ENCODE assay signal across 8 cellular contexts in genomic region chr11:130181295-130182272, GRCh38. TPM values are rescaled to one million over a fixed set of nuclear protein-coding genes. Genes with fewer than 3 reads are reported as not detected.
A peak's percentile ranks its signal among the peaks of the same experiment; 100 is the strongest.
DNase-seq lines count a peak whose midpoint lies in the region; ATAC-seq and TF ChIP-seq lines count a peak whose summit lies in the region.

No MANE protein-coding gene starts in this region.

- no peak overlapping the region; the same call in 1 of the 2 replicates for H2AK5ac ChIP-seq in IMR-90 (ENCODE audit: low read depth, low read length)

- TF ChIP-seq RAD21 in IMR-90 (IDR thresholded peaks at IDR 0.05; ENCODE audit: low read length) = no peak

- no peak overlapping the region for H2BK15ac ChIP-seq in IMR-90 (ENCODE audit: low read depth, low read length)

- no peak overlapping the region for H3K56ac ChIP-seq in IMR-90 (ENCODE audit: extremely low read depth, insufficient read depth, low read length)

- H3K9me1 ChIP-seq in IMR-90 (ENCODE audit: insufficient read depth, low read length) = no peaks in the 10 kb centered on the region

- H2BK120ac ChIP-seq in IMR-90 (ENCODE audit: low read depth, low read length) = no peak overlapping the region

- H4K91ac ChIP-seq in IMR-90 (ENCODE audit: insufficient read depth, low read depth, low read length) = no peak overlapping the region

- H3K4me3 ChIP-seq in IMR-90 (ENCODE audit: insufficient read depth, low read depth, low read length) (no peak overlapping the region), hepatocyte (no peak overlapping the region)

- ATAC-seq in GM19351 (IDR thresholded peaks at IDR 0.05; ENCODE audit: unreplicated experiment) (peak; percentile 57), IMR-90 (ENCODE audit: low read depth) (peak; percentile 86), HG02623 (IDR thresholded peaks at IDR 0.05; ENCODE audit: unreplicated experiment) (no peak)

- peak overlapping the region; percentile 1; the same call in 1 of the 2 replicates for H3K4me2 ChIP-seq in IMR-90 (ENCODE audit: low read depth, low read length)
- H3K4me2 ChIP-seq in hepatocyte = peak overlapping the region; percentile 64

- H3K27me3 ChIP-seq in IMR-90 (ENCODE audit: control insufficient read depth, insufficient read depth, low read length) (peaks cover 14% of the 10 kb centered on the region), hepatocyte (no peaks in the 10 kb centered on the region)

- H3K79me1 ChIP-seq in IMR-90 (ENCODE audit: low read depth in 1 of 2, low read length in 2 of 2) = no peaks in the 10 kb centered on the region

- POLR2A ChIA-PET in IMR-90 (lab: Charles Lee; ENCODE audit: unreplicated experiment) = no interaction called here
- POLR2A ChIA-PET in RWPE1 (lab: Yijun Ruan, JAX; ENCODE audit: low non-redundant PET) = no interaction called here

- H4K5ac ChIP-seq in IMR-90 (ENCODE audit: low read depth, low read length) = no peak overlapping the region

- no peak for TF ChIP-seq CTCF in IMR-90 (conservative IDR thresholded peaks at IDR 0.05; ENCODE audit: low read depth, low read length)
- no peak for TF ChIP-seq CTCF in RWPE1 (conservative IDR thresholded peaks at IDR 0.05; ENCODE audit: low read depth)
- TF ChIP-seq CTCF in hepatocyte (IDR thresholded peaks at IDR 0.05; ENCODE audit: poor library complexity) = no peak

- H3K27ac ChIP-seq in IMR-90 (ENCODE audit: insufficient read depth, low read length) (no peak overlapping the region), RWPE1 (peak overlapping the region; percentile 61), hepatocyte (peak overlapping the region; percentile 89)

- no peak overlapping the region for H2BK5ac ChIP-seq in IMR-90 (ENCODE audit: low read depth, low read length, poor library complexity, severe bottlenecking)

- no peaks in the 10 kb centered on the region for H3K9me2 ChIP-seq in hepatocyte (replicated peaks; ENCODE audit: insufficient read depth)

- H2BK20ac ChIP-seq in IMR-90 (ENCODE audit: low read depth, low read length) = no peak overlapping the region

- WGBS in IMR-90 (ENCODE audit: extremely low coverage in 2 of 2, insufficient read length in 1 of 2), 2 experiments = 0% methylated on average over 1 of the region's 11 CpGs; no CpG with 5 or more reads in 1 of the 2 experiments
- WGBS in hepatocyte (ENCODE audit: low lambda C conversion rate, missing lambda C conversion rate) = 36% methylated on average over 11 of the region's 11 CpGs

- dilution Hi-C loops in IMR-90 (cut with HindIII; ENCODE audit: low sequenced_read_pairs, unreplicated experiment) = no loop called here

- intact Hi-C loops in IMR-90 (cut with micrococcal nuclease) = no loop called here

- no peak overlapping the region for H3K23ac ChIP-seq in IMR-90 (ENCODE audit: low read depth, low read length)

- in situ Hi-C loops in IMR-90 (cut with MboI; ENCODE audit: low sequenced_read_pairs) = no loop called here

- no peak overlapping the region for H3K4ac ChIP-seq in IMR-90 (ENCODE audit: low read depth, low read length)

- DNase-seq in IMR-90 = peak; percentile 83
- DNase-seq in RWPE1 (ENCODE audit: low spot score) = peak; percentile 82
- peak; percentile 84 for DNase-seq in hepatocyte (ENCODE audit: low spot score)
- DNase-seq in stimulated activated CD4-positive, alpha-beta T cell treated with anti-CD3 and anti-CD28 coated beads, Interleukin-4, amount 100 ng/mL, for 24 hours = no peak
- DNase-seq in activated CD4-positive, alpha-beta T cell treated with anti-CD3 and anti-CD28 coated beads for 48 hours = no peak
- no peak for DNase-seq in NCI-H2171 treated with DMSO at 0.1 percent for 48 hours (lab: John Stamatoyannopoulos, UW)

- H3K14ac ChIP-seq in IMR-90 (replicated peaks; ENCODE audit: low read depth, low read length) = no peak overlapping the region

- no peaks in the 10 kb centered on the region for H4K20me1 ChIP-seq in IMR-90 (ENCODE audit: insufficient read depth, low read length)
- H4K20me1 ChIP-seq in hepatocyte (ENCODE audit: insufficient read depth, poor library complexity, severe bottlenecking) = no peaks in the 10 kb centered on the region

- no peaks in the 10 kb centered on the region for H3K9me3 ChIP-seq in IMR-90 (ENCODE audit: control insufficient read depth, insufficient read depth, low read length)
- no peaks in the 10 kb centered on the region for H3K9me3 ChIP-seq in hepatocyte (ENCODE audit: low read depth)

- no peak for TF ChIP-seq POLR2A in IMR-90 (IDR thresholded peaks at IDR 0.05; ENCODE audit: low read depth, low read length)

- H3K36me3 ChIP-seq in IMR-90 (ENCODE audit: control insufficient read depth, insufficient read depth, low read length) (no peaks in the 10 kb centered on the region), hepatocyte (replicated peaks; ENCODE audit: insufficient read depth, low read depth) (no peaks in the 10 kb centered on the region)

- peaks cover 5% of the 10 kb centered on the region; the same call in 1 of the 2 replicates for H3K4me1 ChIP-seq in IMR-90 (ENCODE audit: control insufficient read depth, insufficient read depth, low read length)
- H3K4me1 ChIP-seq in hepatocyte (ENCODE audit: insufficient read depth) = peaks cover 37% of the 10 kb centered on the region

- BruUV-seq in IMR-90 (replicated peaks; lab: Mats Ljungman, UMichigan) = no TSS peak

- no peak overlapping the region for H3K9ac ChIP-seq in IMR-90 (ENCODE audit: low read depth, low read length)

- H3K79me2 ChIP-seq in hepatocyte = peaks cover 67% of the 10 kb centered on the region

- no peak overlapping the region; the same call in 1 of the 2 replicates for H3K18ac ChIP-seq in IMR-90 (ENCODE audit: low read depth, low read length)

- H2AK9ac ChIP-seq in IMR-90 (replicated peaks; ENCODE audit: low read depth, low read length, poor library complexity) = no peak overlapping the region

- no peak overlapping the region for H4K8ac ChIP-seq in IMR-90 (ENCODE audit: low read depth in 2 of 2, low read length in 2 of 2)

- CTCF ChIA-PET in IMR-90 (lab: Yijun Ruan, JAX) = no interaction called here
- CTCF ChIA-PET in RWPE1 (lab: Yijun Ruan, JAX) = no interaction called here

- H2AFZ ChIP-seq in IMR-90 (replicated peaks; ENCODE audit: low read length, poor library complexity) (no peak overlapping the region), hepatocyte (no peak overlapping the region)

TF ChIP-seq in IMR-90, 13 proteins besides CTCF, POLR2A, EP300 and RAD21:
- TF ChIP-seq CEBPB (IDR thresholded peaks at IDR 0.05; ENCODE audit: low read depth, low read length) (peak; percentile 92), MAFK (IDR thresholded peaks at IDR 0.05; ENCODE audit: low read depth, low read length) (peak; percentile 68), CHD1 (IDR thresholded peaks at IDR 0.05; ENCODE audit: low read depth, low read length) (no peak), FOS (IDR thresholded peaks at IDR 0.05; ENCODE audit: low read depth, low read length) (peak; percentile 72), RCOR1 (IDR thresholded peaks at IDR 0.05; ENCODE audit: insufficient replicate concordance, low read length) (no peak), BHLHE40 (IDR thresholded peaks at IDR 0.05; ENCODE audit: low read depth, low read length) (no peak), MAZ (IDR thresholded peaks at IDR 0.05; ENCODE audit: borderline replicate concordance, low read depth, low read length) (no peak), NFE2L2 (IDR thresholded peaks at IDR 0.05; ENCODE audit: low read depth, low read length) (0 out of 2 replicates have a peak, but pooled peaks have one; percentile 18), MXI1 (IDR thresholded peaks at IDR 0.05; ENCODE audit: borderline replicate concordance, low read depth, low read length) (no peak), RFX5 (IDR thresholded peaks at IDR 0.05; ENCODE audit: low read depth, low read length) (no peak), SMC3 (IDR thresholded peaks at IDR 0.05; ENCODE audit: low read depth, low read length) (no peak)
- TF ChIP-seq, protein P1, sequence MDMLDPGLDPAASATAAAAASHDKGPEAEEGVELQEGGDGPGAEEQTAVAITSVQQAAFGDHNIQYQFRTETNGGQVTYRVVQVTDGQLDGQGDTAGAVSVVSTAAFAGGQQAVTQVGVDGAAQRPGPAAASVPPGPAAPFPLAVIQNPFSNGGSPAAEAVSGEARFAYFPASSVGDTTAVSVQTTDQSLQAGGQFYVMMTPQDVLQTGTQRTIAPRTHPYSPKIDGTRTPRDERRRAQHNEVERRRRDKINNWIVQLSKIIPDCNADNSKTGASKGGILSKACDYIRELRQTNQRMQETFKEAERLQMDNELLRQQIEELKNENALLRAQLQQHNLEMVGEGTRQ (IDR thresholded peaks at IDR 0.05; ENCODE audit: low read depth, low read length) = no peak
- TF ChIP-seq, protein P2, sequence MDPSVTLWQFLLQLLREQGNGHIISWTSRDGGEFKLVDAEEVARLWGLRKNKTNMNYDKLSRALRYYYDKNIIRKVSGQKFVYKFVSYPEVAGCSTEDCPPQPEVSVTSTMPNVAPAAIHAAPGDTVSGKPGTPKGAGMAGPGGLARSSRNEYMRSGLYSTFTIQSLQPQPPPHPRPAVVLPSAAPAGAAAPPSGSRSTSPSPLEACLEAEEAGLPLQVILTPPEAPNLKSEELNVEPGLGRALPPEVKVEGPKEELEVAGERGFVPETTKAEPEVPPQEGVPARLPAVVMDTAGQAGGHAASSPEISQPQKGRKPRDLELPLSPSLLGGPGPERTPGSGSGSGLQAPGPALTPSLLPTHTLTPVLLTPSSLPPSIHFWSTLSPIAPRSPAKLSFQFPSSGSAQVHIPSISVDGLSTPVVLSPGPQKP (IDR thresholded peaks at IDR 0.05; ENCODE audit: borderline replicate concordance, low read depth, low read length) = no peak
TF ChIP-seq in IMR-90: peak in this region for 4.

RNA-seq across cellular contexts. Expression of gene ST14, which starts 22.0 kb away (rescaled TPM):
- total RNA-seq in IMR-90 (2012; rRNA removed) = not detected in 2 replicates
- not detected in 2 replicates for polyA plus RNA-seq in IMR-90 (2012; rRNA removed)
- not detected in 2 replicates for polyA plus RNA-seq in IMR-90 (2012; cell fraction: cytosol; rRNA removed)
- polyA plus RNA-seq in IMR-90 (2012; cell fraction: nucleus; rRNA removed; ENCODE audit: low replicate concordance) = not detected in 2 replicates
- 80.8 and 85.2 TPM in 2 replicates for total RNA-seq in hepatocyte
- polyA plus RNA-seq in hepatocyte = 81.4 and 93.3 TPM in 2 replicates

Comparison
In these comparisons a context has a peak if more than half of its experiments do, and no peak if none do; other contexts are left out.
1. DNase-seq: peak in IMR-90 (single experiment), RWPE1 (single experiment) and hepatocyte (single experiment); none in stimulated activated CD4-positive, alpha-beta T cell treated with anti-CD3 and anti-CD28 coated beads, Interleukin-4, amount 100 ng/mL, for 24 hours (single experiment), activated CD4-positive, alpha-beta T cell treated with anti-CD3 and anti-CD28 coated beads for 48 hours (single experiment) and NCI-H2171 treated with DMSO at 0.1 percent for 48 hours (single experiment).
2. RNA of gene ST14, which starts 22.0 kb away (total RNA-seq): 80.8 to 85.2 TPM in hepatocyte; not detected in IMR-90; every median in the first group is over 10 times any median in the second.